Comparison of ENCODE assay signal across 8 cellular contexts in genomic region chr7:140810830-140811556, GRCh38.
A peak's percentile ranks its signal among the peaks of the same experiment; 100 is the strongest.
DNase-seq lines count a peak whose midpoint lies in the region; ATAC-seq and TF ChIP-seq lines count a peak whose summit lies in the region.

No MANE protein-coding gene starts in this region.

- no TSS peak for BruUV-seq in Panc1 (replicated peaks; lab: Mats Ljungman, UMichigan)

- no peaks in the 10 kb centered on the region for H3K4me1 ChIP-seq in Panc1 (ENCODE audit: control insufficient read depth, insufficient read depth, low read length)
- H3K4me1 ChIP-seq in thyroid gland = no peaks in the 10 kb centered on the region

- H3K4me1 Mint-ChIP-seq in activated T-cell treated with anti-CD3 and anti-CD28 coated beads, Interleukin-2, amount 50 U/mL, for 24 hours (ENCODE audit: low read depth) = peaks cover 9% of the 10 kb centered on the region

- no peak overlapping the region for H3K4me3 Mint-ChIP-seq in activated T-cell treated with anti-CD3 and anti-CD28 coated beads, Interleukin-2, amount 50 U/mL, for 24 hours

- peaks cover 18% of the 10 kb centered on the region for H3K36me3 Mint-ChIP-seq in activated T-cell treated with anti-CD3 and anti-CD28 coated beads, Interleukin-2, amount 50 U/mL, for 24 hours (ENCODE audit: low read depth)

- WGBS in thyroid gland, 2 donors = 32 to 36% methylated on average over 5 of the region's 5 CpGs

- H3K27ac Mint-ChIP-seq in activated T-cell treated with anti-CD3 and anti-CD28 coated beads, Interleukin-2, amount 50 U/mL, for 24 hours = peak overlapping the region; percentile 13

- in situ Hi-C loops in Panc1 (cut with HindIII; ENCODE audit: low pct_unique_long_range_greater_than_20kb, low sequenced_read_pairs) = no loop called here

- peak; percentile 83 for TF ChIP-seq CTCF in Panc1 (IDR thresholded peaks at IDR 0.05)
- TF ChIP-seq CTCF in thyroid gland (IDR thresholded peaks at IDR 0.05) = peak; percentile 10 to 75 (median 67)

- H3K27ac ChIP-seq in Panc1 (ENCODE audit: low read length) (no peak overlapping the region), thyroid gland (no peak overlapping the region)

- POLR2A ChIA-PET in Panc1 (lab: Charles Lee) = interaction anchor here (0.7 kb wide), 1 partner anchor 128 kb away, joined by 3 read pairs; no protein-coding TSS in a partner anchor

- ATAC-seq in GM21390 (IDR thresholded peaks at IDR 0.05; ENCODE audit: unreplicated experiment) (peak; percentile 84), Panc1 (peak; percentile 97)

- no peaks in the 10 kb centered on the region for H3K9me3 ChIP-seq in Panc1 (ENCODE audit: control insufficient read depth, insufficient read depth, low read depth, low read length)
- no peaks in the 10 kb centered on the region for H3K9me3 ChIP-seq in thyroid gland

- TF ChIP-seq POLR2A in thyroid gland (IDR thresholded peaks at IDR 0.05) = no peak

- no peak overlapping the region for H3K4me3 ChIP-seq in Jurkat, Clone E6-1 (ENCODE audit: low read length)
- H3K4me3 ChIP-seq in Panc1 (ENCODE audit: low read depth in 2 of 2, low read length in 2 of 2) (no peak overlapping the region), thyroid gland (replicated peaks in 1 of 3) (no peak overlapping the region)

- H3K36me3 ChIP-seq in Panc1 (ENCODE audit: control insufficient read depth, insufficient read depth, low read length) (no peaks in the 10 kb centered on the region), thyroid gland (no peaks in the 10 kb centered on the region)

- peak; percentile 63 for DNase-seq in DMS 273 treated with DMSO at 0.1 percent for 48 hours (lab: John Stamatoyannopoulos, UW)
- DNase-seq in Jurkat, Clone E6-1 (ENCODE audit: low read depth, low spot score) = peak; percentile 56
- DNase-seq in Panc1 (ENCODE audit: low read depth, low spot score) = peak; percentile 71
- peak; percentile 64 for DNase-seq in activated T-cell treated with anti-CD3 and anti-CD28 coated beads, Interleukin-2, amount 50 U/mL, for 24 hours
- DNase-seq in fibroblast of peridontal ligament (ENCODE audit: extremely low read depth) = peak; percentile 82
- peak; percentile 34 for DNase-seq in non-pigmented ciliary epithelial cell (ENCODE audit: low read depth)
- DNase-seq in thyroid gland = peak; percentile 50 to 62

- H3K9me3 Mint-ChIP-seq in activated T-cell treated with anti-CD3 and anti-CD28 coated beads, Interleukin-2, amount 50 U/mL, for 24 hours = no peaks in the 10 kb centered on the region

- intact Hi-C loops in Panc1 (cut with micrococcal nuclease; ENCODE audit: unreplicated experiment) (loop anchor here (2.0 to 5.0 kb wide), 3 partner anchors 111 to 201 kb away; partner anchors contain the start of genes BRAF and MRPS33), thyroid gland (cut with DNase I) (loop anchor here (5.0 kb wide), 1 partner anchor 201 kb away; the partner anchor contains the start of gene MRPS33)

- no peaks in the 10 kb centered on the region for H3K27me3 ChIP-seq in Panc1 (ENCODE audit: control insufficient read depth, insufficient read depth, low read length)
- no peaks in the 10 kb centered on the region for H3K27me3 ChIP-seq in thyroid gland

- CTCF ChIA-PET in Panc1 (lab: Charles Lee) = interaction anchor here (0.6 to 2.7 kb wide), 7 partner anchors 10 to 200 kb away, joined by 3 to 19 read pairs (median 5); partner anchors contain the start of gene BRAF

- H3K27me3 Mint-ChIP-seq in activated T-cell treated with anti-CD3 and anti-CD28 coated beads, Interleukin-2, amount 50 U/mL, for 24 hours = no peaks in the 10 kb centered on the region
